Comparison of ENCODE assay signal across 26 cellular contexts in the genomic region with DNA sequence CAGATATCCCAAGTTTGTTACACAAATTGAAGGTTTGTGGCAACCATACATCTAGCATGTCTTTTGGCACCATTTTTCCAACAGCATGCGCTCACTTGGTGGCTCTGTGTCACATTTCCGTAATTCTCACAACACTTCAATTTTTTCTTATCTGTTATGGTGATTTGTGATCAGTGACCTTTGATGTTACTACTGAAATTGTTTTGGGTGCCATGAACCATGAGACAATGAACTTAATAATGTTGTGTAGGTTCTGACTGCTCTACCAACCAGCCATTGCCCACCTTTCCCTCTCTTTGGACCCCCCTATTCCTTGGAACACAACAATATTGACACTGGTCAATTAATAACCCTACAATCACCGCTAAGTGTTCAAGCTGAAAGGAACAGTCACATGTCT. TPM values are rescaled to one million over a fixed set of nuclear protein-coding genes. Genes with fewer than 3 reads are reported as not detected.
"Had no signal": no experiment of that assay in that cellular context is flagged by ENCODE, and none has a peak within 500 bp of the region (broad histone marks: within the 10 kb centered on the region; RNA-seq: fewer than 3 reads in every experiment).

No MANE protein-coding gene starts in this region.

- DNase-seq: naive thymus-derived CD8-positive, alpha-beta T cell; nephron progenitor cell; nucleus accumbens; pancreas; psoas muscle; right cardiac atrium; right lobe of liver; sigmoid colon; stimulated activated CD4-positive, alpha-beta T cell treated with anti-CD3 and anti-CD28 coated beads, Interleukin-15, amount 100 ng/mL, for 24 hours; stimulated activated CD4-positive, alpha-beta T cell treated with anti-CD3 and anti-CD28 coated beads, Interleukin-2, amount 100 ng/mL, for 24 hours; stimulated activated CD4-positive, alpha-beta T cell treated with anti-CD3 and anti-CD28 coated beads, Interleukin-2, amount 100 ng/mL, for 48 hours; stimulated activated CD4-positive, alpha-beta T cell treated with anti-CD3 and anti-CD28 coated beads, Interleukin-4, amount 100 ng/mL, for 24 hours; stimulated activated naive B cell treated with anti-CD40 and anti-IgM and Interleukin-4, amounts not matched to agents 10 μg/mL and 1 μg/mL and 100 μg/mL, for 72 hours; stimulated activated naive CD4-positive, alpha-beta T cell treated with Interleukin-2 at 50 U/mL for 16 hours; stomach; thyroid gland; trophoblast cell; upper lobe of left lung had no signal

- H3K4me3 ChIP-seq: pancreas, psoas muscle, right lobe of liver, sigmoid colon, stomach, thoracic aorta, thyroid gland, tibial nerve, upper lobe of left lung, vagina had no signal

- H3K4me1 ChIP-seq: thyroid gland had no signal

- H3K9me3 ChIP-seq: neutrophil, pancreas, psoas muscle, right lobe of liver, sigmoid colon, stomach, thoracic aorta, thyroid gland, tibial nerve, upper lobe of left lung, vagina had no signal

- H3K27ac ChIP-seq: neutrophil, pancreas, psoas muscle, right lobe of liver, sigmoid colon, stomach, thoracic aorta, thyroid gland, tibial nerve, upper lobe of left lung, vagina had no signal

- H3K27ac Mint-ChIP-seq: natural killer cell treated with Interleukin-12 subunit alpha and Interleukin-12 subunit beta and Interleukin-15 and Interleukin-18, amount 100 ng/mL, for 72 hours; nephron progenitor cell; stimulated activated effector memory CD8-positive, alpha-beta T cell treated with anti-CD3 and anti-CD28 coated beads, Interleukin-12 subunit alpha, Interleukin-12 subunit beta, amount 100 ng/mL, for 72 hours; stimulated activated naive B cell treated with anti-CD40 and anti-IgM and Interleukin-4, amounts not matched to agents 10 μg/mL and 1 μg/mL and 100 μg/mL, for 72 hours; stimulated activated naive CD8-positive, alpha-beta T cell treated with anti-CD3 and anti-CD28 coated beads, Interleukin-15, Interleukin-2, amounts not matched to agents 100 ng/mL and 50 ng/mL, for 24 hours had no signal

- H3K27me3 ChIP-seq: neutrophil, pancreas, right lobe of liver, sigmoid colon, stomach, thyroid gland, tibial nerve, upper lobe of left lung, vagina had no signal

- H3K36me3 Mint-ChIP-seq: natural killer cell treated with Interleukin-12 subunit alpha and Interleukin-12 subunit beta and Interleukin-15 and Interleukin-18, amount 100 ng/mL, for 72 hours had no signal

- H3K9me3 Mint-ChIP-seq: naive thymus-derived CD8-positive, alpha-beta T cell; natural killer cell treated with Interleukin-12 subunit alpha and Interleukin-12 subunit beta and Interleukin-15 and Interleukin-18, amount 100 ng/mL, for 72 hours; nephron progenitor cell; neural crest cell; stimulated activated effector memory CD8-positive, alpha-beta T cell treated with anti-CD3 and anti-CD28 coated beads, Interleukin-12 subunit alpha, Interleukin-12 subunit beta, amount 100 ng/mL, for 72 hours; stimulated activated naive B cell treated with anti-CD40 and anti-IgM and Interleukin-4, amounts not matched to agents 10 μg/mL and 1 μg/mL and 100 μg/mL, for 72 hours; stimulated activated naive CD8-positive, alpha-beta T cell treated with anti-CD3 and anti-CD28 coated beads, Interleukin-15, Interleukin-2, amounts not matched to agents 100 ng/mL and 50 ng/mL, for 24 hours had no signal

- H3K36me3 ChIP-seq: neutrophil, pancreas, right lobe of liver, sigmoid colon, thoracic aorta, upper lobe of left lung, vagina had no signal

- ATAC-seq: naive thymus-derived CD8-positive, alpha-beta T cell; natural killer cell treated with Interleukin-12 subunit alpha and Interleukin-12 subunit beta and Interleukin-15 and Interleukin-18, amount 100 ng/mL, for 72 hours; pancreas; right cardiac atrium; stimulated activated effector memory CD8-positive, alpha-beta T cell treated with anti-CD3 and anti-CD28 coated beads, Interleukin-12 subunit alpha, Interleukin-12 subunit beta, amount 100 ng/mL, for 72 hours; stimulated activated naive B cell treated with anti-CD40 and anti-IgM and Interleukin-4, amounts not matched to agents 10 μg/mL and 1 μg/mL and 100 μg/mL, for 72 hours had no signal

- H3K4me1 Mint-ChIP-seq: nephron progenitor cell, neural crest cell had no signal

- H3K4me3 Mint-ChIP-seq: naive thymus-derived CD8-positive, alpha-beta T cell; natural killer cell treated with Interleukin-12 subunit alpha and Interleukin-12 subunit beta and Interleukin-15 and Interleukin-18, amount 100 ng/mL, for 72 hours; nephron progenitor cell; neural crest cell; stimulated activated effector memory CD8-positive, alpha-beta T cell treated with anti-CD3 and anti-CD28 coated beads, Interleukin-12 subunit alpha, Interleukin-12 subunit beta, amount 100 ng/mL, for 72 hours; stimulated activated naive B cell treated with anti-CD40 and anti-IgM and Interleukin-4, amounts not matched to agents 10 μg/mL and 1 μg/mL and 100 μg/mL, for 72 hours; stimulated activated naive CD8-positive, alpha-beta T cell treated with anti-CD3 and anti-CD28 coated beads, Interleukin-15, Interleukin-2, amounts not matched to agents 100 ng/mL and 50 ng/mL, for 24 hours had no signal

- H3K27me3 Mint-ChIP-seq: naive thymus-derived CD8-positive, alpha-beta T cell; natural killer cell treated with Interleukin-12 subunit alpha and Interleukin-12 subunit beta and Interleukin-15 and Interleukin-18, amount 100 ng/mL, for 72 hours; stimulated activated naive B cell treated with anti-CD40 and anti-IgM and Interleukin-4, amounts not matched to agents 10 μg/mL and 1 μg/mL and 100 μg/mL, for 72 hours; stimulated activated naive CD8-positive, alpha-beta T cell treated with anti-CD3 and anti-CD28 coated beads, Interleukin-15, Interleukin-2, amounts not matched to agents 100 ng/mL and 50 ng/mL, for 24 hours had no signal

RNA-seq across cellular contexts. Expression of a gene that starts 48.6 kb away (rescaled TPM):
- total RNA-seq: vagina had no signal
